8 cellular contexts compared by ENCODE assay signal in the genomic region with DNA sequence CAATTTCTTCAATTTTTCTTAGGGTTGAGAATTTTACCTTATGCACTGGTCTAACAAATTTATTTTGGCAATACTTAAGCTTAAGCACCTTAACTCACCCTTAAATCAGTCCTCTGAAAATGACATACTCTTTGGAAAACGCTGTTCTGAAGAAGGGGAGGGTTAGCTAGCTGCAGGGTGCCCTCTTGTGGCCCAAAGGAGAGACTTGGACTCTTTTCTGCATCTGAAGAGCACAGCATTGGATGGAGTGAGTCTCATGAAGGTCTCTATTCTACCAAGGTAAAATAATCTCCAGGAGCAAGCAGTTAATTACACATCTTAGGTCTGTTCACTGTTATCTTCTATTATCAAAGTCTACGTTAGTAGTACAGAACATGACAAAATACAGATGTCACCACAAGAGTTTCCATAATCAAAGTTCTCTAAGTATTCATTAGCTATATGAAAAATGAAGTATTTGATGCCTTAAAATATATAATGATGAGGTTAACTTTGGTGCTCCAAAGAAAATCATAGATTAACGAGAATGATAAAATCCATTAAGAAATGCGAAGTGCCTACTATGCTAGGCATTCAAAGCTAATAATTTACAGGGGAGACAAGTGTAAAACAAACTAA. TPM values are rescaled to one million over a fixed set of nuclear protein-coding genes. Genes with fewer than 3 reads are reported as not detected.
DNase-seq lines count a peak whose midpoint lies in the region; ATAC-seq and TF ChIP-seq lines count a peak whose summit lies in the region.

No MANE protein-coding gene starts in this region.

- peaks cover 6% of the 10 kb centered on the region for H3K4me1 ChIP-seq in ovary (ENCODE audit: insufficient read depth)

- peaks cover 4 to 6% of the 10 kb centered on the region in 2 donors for H3K9me3 Mint-ChIP-seq in activated T-cell treated with anti-CD3 and anti-CD28 coated beads, Interleukin-2, amount 50 U/mL, for 72 hours

- DNase-seq in ACHN (peak; percentile 73), NCI-H510A treated with DMSO at 0.1 percent for 48 hours (lab: John Stamatoyannopoulos, UW) (peak; percentile 68), foreskin fibroblast (peak; percentile 46 to 81), ovary (peak in 4 of 5 donors; percentile 23 to 53 (median 52)), ureter (ENCODE audit: low spot score) (no peak)
- DNase-seq in activated T-cell treated with anti-CD3 and anti-CD28 coated beads, Interleukin-2, amount 50 U/mL, for 72 hours: peak; percentile 50 to 59

- TF ChIP-seq EP300 in ovary (IDR thresholded peaks at IDR 0.05): no peak

- H3K27ac Mint-ChIP-seq in activated T-cell treated with anti-CD3 and anti-CD28 coated beads, Interleukin-2, amount 50 U/mL, for 72 hours: peak overlapping the region; percentile 98

- in situ Hi-C loops in ACHN (cut with HindIII; ENCODE audit: low pct_ligation_motif_present, low pct_unique_long_range_greater_than_20kb, low sequenced_read_pairs): no loop called here

- H3K9me3 ChIP-seq in ovary: no peaks in the 10 kb centered on the region

- peaks cover 20 to 39% of the 10 kb centered on the region in 2 donors for H3K36me3 Mint-ChIP-seq in activated T-cell treated with anti-CD3 and anti-CD28 coated beads, Interleukin-2, amount 50 U/mL, for 72 hours (ENCODE audit: insufficient read depth in 2 of 2)

- peak; percentile 86 for TF ChIP-seq CTCF in GM12872 (IDR thresholded peaks at IDR 0.05; ENCODE audit: insufficient read depth, low read depth, low read length)
- peak; percentile 91 for TF ChIP-seq CTCF in foreskin fibroblast (IDR thresholded peaks at IDR 0.05; ENCODE audit: low read depth, low read length)
- peak in 2 of 3 donors; percentile 17 to 30 for TF ChIP-seq CTCF in ovary (IDR thresholded peaks at IDR 0.05)

- ATAC-seq in HG03139 (IDR thresholded peaks at IDR 0.05; ENCODE audit: unreplicated experiment): peak; percentile 65
- ATAC-seq in activated T-cell treated with anti-CD3 and anti-CD28 coated beads, Interleukin-2, amount 50 U/mL, for 72 hours (replicated peaks in 1 of 2): peak; percentile 66 to 79

- TF ChIP-seq POLR2A in ovary (IDR thresholded peaks at IDR 0.05): no peak

- H3K27ac ChIP-seq in ovary: no peak overlapping the region

- WGBS in ovary, 3 donors: 60 to 61% (median 60%) methylated on average over 4 of the region's 4 CpGs

- H3K27me3 ChIP-seq in ovary: no peaks in the 10 kb centered on the region

- H3K4me3 ChIP-seq in foreskin fibroblast (ENCODE audit: low read depth in 1 of 2, low read length in 2 of 2) (no peak overlapping the region), ovary (no peak overlapping the region)

- no peaks in the 10 kb centered on the region for H3K36me3 ChIP-seq in ovary

- no peaks in the 10 kb centered on the region for H3K27me3 Mint-ChIP-seq in activated T-cell treated with anti-CD3 and anti-CD28 coated beads, Interleukin-2, amount 50 U/mL, for 72 hours (ENCODE audit: low read depth)

- peak overlapping the region in 1 of 2 donors; percentile 4 for H3K4me3 Mint-ChIP-seq in activated T-cell treated with anti-CD3 and anti-CD28 coated beads, Interleukin-2, amount 50 U/mL, for 72 hours

- intact Hi-C loops in ovary (cut with DNase I): no loop called here

- peaks cover 81% of the 10 kb centered on the region for H3K4me1 Mint-ChIP-seq in activated T-cell treated with anti-CD3 and anti-CD28 coated beads, Interleukin-2, amount 50 U/mL, for 72 hours (ENCODE audit: low read depth)

RNA-seq across cellular contexts. Expression of a gene that starts 24.4 kb away (rescaled TPM):
- 100 to 1,000 TPM; 109 to 113 TPM for total RNA-seq in activated T-cell treated with anti-CD3 and anti-CD28 coated beads, Interleukin-2, amount 50 U/mL, for 72 hours
- total RNA-seq in ovary (100 to 1,000 TPM in 4 of 7 donors, 10 to 100 TPM in 3; 49.3 to 148 (median 106) TPM), ureter (123 TPM)
- polyA plus RNA-seq in ovary: 10 to 100 TPM; 40.3 to 49.5 TPM

Comparison
In these comparisons a context has a peak if more than half of its experiments do, and no peak if none do; other contexts are left out.
1. CTCF ChIP-seq: peak in every context shown above with its lines; median percentile 91 in foreskin fibroblast; 86 in GM12872; 24 in ovary.